ENCODE assay signal across 1 cellular context in the genomic region with DNA sequence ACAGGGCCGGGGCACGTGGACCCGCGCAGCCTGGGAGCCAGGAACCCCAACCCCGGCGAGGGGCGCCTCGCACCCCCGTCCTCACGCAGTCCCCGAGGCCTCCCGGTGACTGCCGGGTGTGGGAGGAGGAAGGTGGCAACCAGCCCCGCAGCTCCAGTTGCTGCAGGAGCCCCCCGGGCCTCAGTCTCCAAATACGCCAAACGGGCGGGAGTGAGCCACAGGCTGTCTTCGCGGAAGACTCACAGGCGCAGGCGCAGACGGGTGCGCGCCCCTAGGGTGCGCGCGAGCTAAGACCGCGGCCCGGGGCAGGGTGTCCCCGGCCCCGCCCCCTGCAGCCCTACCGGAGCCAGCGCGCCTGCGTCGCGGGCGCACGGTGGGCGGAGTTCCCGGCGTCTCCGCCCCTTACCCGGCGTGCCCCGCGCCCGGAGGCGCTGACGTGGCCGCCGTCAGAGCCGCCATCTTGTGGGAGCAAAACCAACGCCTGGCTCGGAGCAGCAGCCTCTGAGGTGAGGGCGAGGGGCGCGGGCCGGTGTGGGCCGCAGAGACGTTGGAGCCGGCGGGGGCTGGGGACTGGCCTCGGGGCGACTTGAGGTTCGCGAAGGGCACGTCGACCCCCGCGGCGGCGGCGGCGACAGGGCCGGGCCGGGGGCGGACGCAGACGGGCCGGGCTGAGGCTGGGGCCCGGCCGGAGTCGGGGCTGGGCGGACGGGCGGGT.
TF ChIP-seq lines count a peak whose summit lies in the region.

A gene (plus strand): TSS at position 449 of the 715 bp plus-strand sequence. CDS start 14,407 bp downstream, outside the sequence.

TF ChIP-seq in SK-N-SH, 30 proteins besides CTCF, POLR2A, EP300 and RAD21 (continued from another document):
- TF ChIP-seq, protein P1, sequence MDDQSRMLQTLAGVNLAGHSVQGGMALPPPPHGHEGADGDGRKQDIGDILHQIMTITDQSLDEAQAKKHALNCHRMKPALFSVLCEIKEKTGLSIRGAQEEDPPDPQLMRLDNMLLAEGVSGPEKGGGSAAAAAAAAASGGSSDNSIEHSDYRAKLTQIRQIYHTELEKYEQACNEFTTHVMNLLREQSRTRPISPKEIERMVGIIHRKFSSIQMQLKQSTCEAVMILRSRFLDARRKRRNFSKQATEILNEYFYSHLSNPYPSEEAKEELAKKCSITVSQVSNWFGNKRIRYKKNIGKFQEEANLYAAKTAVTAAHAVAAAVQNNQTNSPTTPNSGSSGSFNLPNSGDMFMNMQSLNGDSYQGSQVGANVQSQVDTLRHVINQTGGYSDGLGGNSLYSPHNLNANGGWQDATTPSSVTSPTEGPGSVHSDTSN (IDR thresholded peaks at IDR 0.05), result no peak
- TF ChIP-seq RXRA (IDR thresholded peaks at IDR 0.05; ENCODE audit: borderline replicate concordance, low read depth) (no peak), FOXJ3 (CRISPR knock-in tag; IDR thresholded peaks at IDR 0.05) (no peak)
- TF ChIP-seq, protein P2, sequence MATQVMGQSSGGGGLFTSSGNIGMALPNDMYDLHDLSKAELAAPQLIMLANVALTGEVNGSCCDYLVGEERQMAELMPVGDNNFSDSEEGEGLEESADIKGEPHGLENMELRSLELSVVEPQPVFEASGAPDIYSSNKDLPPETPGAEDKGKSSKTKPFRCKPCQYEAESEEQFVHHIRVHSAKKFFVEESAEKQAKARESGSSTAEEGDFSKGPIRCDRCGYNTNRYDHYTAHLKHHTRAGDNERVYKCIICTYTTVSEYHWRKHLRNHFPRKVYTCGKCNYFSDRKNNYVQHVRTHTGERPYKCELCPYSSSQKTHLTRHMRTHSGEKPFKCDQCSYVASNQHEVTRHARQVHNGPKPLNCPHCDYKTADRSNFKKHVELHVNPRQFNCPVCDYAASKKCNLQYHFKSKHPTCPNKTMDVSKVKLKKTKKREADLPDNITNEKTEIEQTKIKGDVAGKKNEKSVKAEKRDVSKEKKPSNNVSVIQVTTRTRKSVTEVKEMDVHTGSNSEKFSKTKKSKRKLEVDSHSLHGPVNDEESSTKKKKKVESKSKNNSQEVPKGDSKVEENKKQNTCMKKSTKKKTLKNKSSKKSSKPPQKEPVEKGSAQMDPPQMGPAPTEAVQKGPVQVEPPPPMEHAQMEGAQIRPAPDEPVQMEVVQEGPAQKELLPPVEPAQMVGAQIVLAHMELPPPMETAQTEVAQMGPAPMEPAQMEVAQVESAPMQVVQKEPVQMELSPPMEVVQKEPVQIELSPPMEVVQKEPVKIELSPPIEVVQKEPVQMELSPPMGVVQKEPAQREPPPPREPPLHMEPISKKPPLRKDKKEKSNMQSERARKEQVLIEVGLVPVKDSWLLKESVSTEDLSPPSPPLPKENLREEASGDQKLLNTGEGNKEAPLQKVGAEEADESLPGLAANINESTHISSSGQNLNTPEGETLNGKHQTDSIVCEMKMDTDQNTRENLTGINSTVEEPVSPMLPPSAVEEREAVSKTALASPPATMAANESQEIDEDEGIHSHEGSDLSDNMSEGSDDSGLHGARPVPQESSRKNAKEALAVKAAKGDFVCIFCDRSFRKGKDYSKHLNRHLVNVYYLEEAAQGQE (IDR thresholded peaks at IDR 0.05; ENCODE audit: low read depth, low read length), result no peak
